10 cellular contexts compared by ENCODE assay signal in the genomic region with DNA sequence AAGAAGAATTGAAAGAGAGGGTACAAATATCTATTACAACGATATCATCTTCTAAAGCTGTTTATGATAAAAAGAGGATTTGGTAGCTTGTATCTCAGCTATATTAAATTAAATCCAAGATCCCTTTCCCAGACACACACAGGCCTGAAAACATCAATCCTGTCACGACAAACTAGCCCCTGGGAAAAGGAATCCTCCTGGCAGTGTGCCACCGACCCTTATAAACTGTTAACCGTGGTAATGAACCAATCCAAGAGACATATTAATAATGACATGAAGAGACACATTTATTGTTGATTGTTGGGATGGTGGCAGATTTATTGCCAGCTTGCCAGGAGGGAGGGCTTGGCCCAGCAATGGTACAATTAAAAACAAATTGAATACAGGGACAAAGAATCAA.
"Had no signal": no experiment of that assay in that cellular context is flagged by ENCODE, and none has a peak within 500 bp of the region (broad histone marks: within the 10 kb centered on the region; RNA-seq: fewer than 3 reads in every experiment).

No MANE protein-coding gene starts in this region.

- DNase-seq: activated naive CD4-positive, alpha-beta T cell treated with anti-CD3 and anti-CD28 coated beads, Interleukin-2, amount 50 U/mL, for 16 hours; adrenal gland; caudate nucleus; effector memory CD4-positive, alpha-beta T cell; kidney; left ventricle myocardium superior; mesenchymal stem cell; psoas muscle; stimulated activated naive CD4-positive, alpha-beta T cell; transverse colon had no signal
